ENCODE assay signal across 21 cellular contexts in the genomic region with DNA sequence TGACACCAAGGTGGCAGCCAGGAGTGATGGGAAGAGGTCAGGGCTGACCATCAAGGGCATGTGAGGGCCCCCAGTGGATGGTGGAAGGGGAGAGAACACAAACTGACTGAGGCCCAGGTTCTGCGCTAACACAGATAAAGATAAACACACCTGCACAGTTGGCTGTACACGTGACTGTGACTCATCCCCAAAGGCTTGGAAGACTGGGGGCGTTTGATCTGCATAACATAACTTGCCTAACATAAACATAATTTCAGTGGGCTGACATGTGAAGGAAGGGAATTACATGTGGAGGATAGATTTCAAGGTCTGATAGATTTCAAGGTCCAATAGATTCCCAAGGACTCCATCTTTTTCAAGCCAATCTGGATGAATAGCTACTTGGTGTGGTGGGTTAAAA.
DNase-seq lines count a peak whose midpoint lies in the region; ATAC-seq, FAIRE-seq and TF ChIP-seq lines count a peak whose summit lies in the region.
"Had no signal": no experiment of that assay in that cellular context is flagged by ENCODE, and none has a peak within 500 bp of the region (broad histone marks: within the 10 kb centered on the region; RNA-seq: fewer than 3 reads in every experiment).

No MANE protein-coding gene starts in this region.

- no peak overlapping the region for H3K4me2 ChIP-seq in PC-9

- TF ChIP-seq CTCF in bronchial epithelial cell (IDR thresholded peaks at IDR 0.05; ENCODE audit: insufficient read depth, low read length, severe bottlenecking) (no peak), PC-9 (conservative IDR thresholded peaks at IDR 0.05) (no peak)

- H3K9me3 ChIP-seq in CD4-positive, CD25-positive, alpha-beta regulatory T cell (ENCODE audit: control insufficient read depth in 2 of 2, low read length in 2 of 2) = no peaks in the 10 kb centered on the region
- H3K9me3 ChIP-seq in PC-9 (ENCODE audit: insufficient read depth, low read depth) = no peaks in the 10 kb centered on the region
- H3K9me3 ChIP-seq: HAP-1, heart right ventricle, mucosa of descending colon had no signal

- intact Hi-C loops in activated CD4-positive, alpha-beta T cell treated with anti-CD3 and anti-CD28 coated beads, Interleukin-2, amount 10 ng/mL, durations not matched to agents 24 days and 14 days (cut with micrococcal nuclease) = no loop called here
- intact Hi-C loops in PC-9 (cut with micrococcal nuclease; ENCODE audit: unreplicated experiment) = no loop called here

- H3K36me3 Mint-ChIP-seq in activated CD4-positive, alpha-beta T cell treated with anti-CD3 and anti-CD28 coated beads, Interleukin-2, amount 10 ng/mL, durations not matched to agents 24 days and 14 days (ENCODE audit: low read depth) = no peaks in the 10 kb centered on the region
- H3K36me3 Mint-ChIP-seq in CD4-positive, CD25-positive, alpha-beta regulatory T cell = peaks cover 3% of the 10 kb centered on the region

- peak; percentile 42 to 43 for DNase-seq in activated CD4-positive, alpha-beta T cell treated with anti-CD3 and anti-CD28 coated beads for 4 hours
- DNase-seq in activated CD4-positive, alpha-beta T cell treated with anti-CD3 and anti-CD28 coated beads, Interleukin-2, amount 10 ng/mL, durations not matched to agents 24 days and 14 days = no peak
- no peak for DNase-seq in CD4-positive, CD25-positive, alpha-beta regulatory T cell
- peak; percentile 81 for DNase-seq in SW480 (ENCODE audit: low spot score)
- DNase-seq in bronchial epithelial cell (ENCODE audit: low read depth) = peak; percentile 20
- DNase-seq in epidermal melanocyte (ENCODE audit: insufficient read length, low spot score) = no peak
- no peak for DNase-seq in PC-9
- DNase-seq: amniotic stem cell, heart right ventricle, immature natural killer cell, mucosa of descending colon, NCI-H1105, NCI-H2081 treated with DMSO at 0.1 percent for 48 hours, NCI-H524, RPMI8226 had no signal

- H3K9me3 Mint-ChIP-seq in activated CD4-positive, alpha-beta T cell treated with anti-CD3 and anti-CD28 coated beads, Interleukin-2, amount 10 ng/mL, durations not matched to agents 24 days and 14 days = peaks cover 18% of the 10 kb centered on the region
- H3K9me3 Mint-ChIP-seq in CD4-positive, CD25-positive, alpha-beta regulatory T cell = peaks cover 0 to 2% (median 0%) of the 10 kb centered on the region in 7 donors
- H3K9me3 Mint-ChIP-seq: immature natural killer cell had no signal

- no TSS peak for BruUV-seq in PC-9 (replicated peaks; lab: Mats Ljungman, UMichigan)

- no peaks in the 10 kb centered on the region for H4K20me1 ChIP-seq in PC-9 (ENCODE audit: insufficient read depth)

- H3K4me1 ChIP-seq in CD4-positive, CD25-positive, alpha-beta regulatory T cell (ENCODE audit: control insufficient read depth, insufficient read depth, low read length, poor library complexity, severe bottlenecking) = peaks cover 7% of the 10 kb centered on the region
- H3K4me1 ChIP-seq in PC-9 (replicated peaks; ENCODE audit: insufficient read depth) = no peaks in the 10 kb centered on the region
- H3K4me1 ChIP-seq: HAP-1 had no signal

- peaks cover 11% of the 10 kb centered on the region for H3K4me1 Mint-ChIP-seq in activated CD4-positive, alpha-beta T cell treated with anti-CD3 and anti-CD28 coated beads, Interleukin-2, amount 10 ng/mL, durations not matched to agents 24 days and 14 days
- H3K4me1 Mint-ChIP-seq in CD4-positive, CD25-positive, alpha-beta regulatory T cell = peaks cover 0 to 26% (median 8%) of the 10 kb centered on the region in 4 donors
- H3K4me1 Mint-ChIP-seq: neural crest cell had no signal

- H3K36me3 ChIP-seq in CD4-positive, CD25-positive, alpha-beta regulatory T cell (ENCODE audit: control insufficient read depth, insufficient read depth, low read length) = no peaks in the 10 kb centered on the region
- H3K36me3 ChIP-seq in bronchial epithelial cell (ENCODE audit: control insufficient read depth, insufficient read depth, low read length) (no peaks in the 10 kb centered on the region), PC-9 (ENCODE audit: low read depth) (no peaks in the 10 kb centered on the region)
- H3K36me3 ChIP-seq: HAP-1, heart right ventricle had no signal

- no peaks in the 10 kb centered on the region for H3K27me3 ChIP-seq in CD4-positive, CD25-positive, alpha-beta regulatory T cell (ENCODE audit: control insufficient read depth, insufficient read depth, low read length)
- H3K27me3 ChIP-seq in bronchial epithelial cell (ENCODE audit: control insufficient read depth, insufficient read depth, low read length) (no peaks in the 10 kb centered on the region), PC-9 (ENCODE audit: insufficient read depth, low read depth) (peaks cover 46% of the 10 kb centered on the region)
- H3K27me3 ChIP-seq: heart right ventricle had no signal

- H3F3A ChIP-seq in PC-9 (ENCODE audit: insufficient read depth, low read depth) = no peaks in the 10 kb centered on the region

- no peak overlapping the region for H2AFZ ChIP-seq in PC-9

- no peak overlapping the region for H3K27ac Mint-ChIP-seq in activated CD4-positive, alpha-beta T cell treated with anti-CD3 and anti-CD28 coated beads, Interleukin-2, amount 10 ng/mL, durations not matched to agents 24 days and 14 days
- peak overlapping the region in 1 of 3 donors; percentile 69 for H3K27ac Mint-ChIP-seq in CD4-positive, CD25-positive, alpha-beta regulatory T cell
- H3K27ac Mint-ChIP-seq: activated T-helper 1 cell treated with anti-CD3 and anti-CD28 coated beads, Interleukin-12 subunit alpha, Interleukin-12 subunit beta, Interleukin-2, Interleukin-4 antibody, amounts not matched to agents 30 ng/mL and 10 ng/mL and 1 ng/mL, durations not matched to agents 14 hours and 24 hours and 36 hours; progenitor cell of endocrine pancreas had no signal

- no peak overlapping the region for H3K4me3 Mint-ChIP-seq in activated CD4-positive, alpha-beta T cell treated with anti-CD3 and anti-CD28 coated beads, Interleukin-2, amount 10 ng/mL, durations not matched to agents 24 days and 14 days
- no peak overlapping the region for H3K4me3 Mint-ChIP-seq in CD4-positive, CD25-positive, alpha-beta regulatory T cell
- H3K4me3 Mint-ChIP-seq: activated T-helper 1 cell treated with anti-CD3 and anti-CD28 coated beads, Interleukin-12 subunit alpha, Interleukin-12 subunit beta, Interleukin-2, Interleukin-4 antibody, amounts not matched to agents 30 ng/mL and 10 ng/mL and 1 ng/mL, durations not matched to agents 14 hours and 24 hours and 36 hours; neural crest cell had no signal

- H3K27ac ChIP-seq in CD4-positive, CD25-positive, alpha-beta regulatory T cell (ENCODE audit: insufficient read depth, low read length, poor library complexity, severe bottlenecking) = no peak overlapping the region
- no peak overlapping the region for H3K27ac ChIP-seq in PC-9
- H3K27ac ChIP-seq: heart right ventricle had no signal

- ATAC-seq in CD4-positive, CD25-positive, alpha-beta regulatory T cell (ENCODE audit: low read depth in 2 of 2) = peak; percentile 68 to 72
- no peak for ATAC-seq in GM18858 (IDR thresholded peaks at IDR 0.05; ENCODE audit: unreplicated experiment)
- ATAC-seq: heart right ventricle, mucosa of descending colon had no signal

- no peak overlapping the region for H3K4me3 ChIP-seq in CD4-positive, CD25-positive, alpha-beta regulatory T cell (ENCODE audit: low read depth, low read length)
- no peak overlapping the region for H3K4me3 ChIP-seq in bronchial epithelial cell (ENCODE audit: low read depth, low read length)
- no peak overlapping the region for H3K4me3 ChIP-seq in PC-9
- H3K4me3 ChIP-seq: HAP-1, heart right ventricle, mucosa of descending colon, skin epidermis had no signal

- POLR2A ChIA-PET in PC-9 (lab: Charles Lee; ENCODE audit: unreplicated experiment) = no interaction called here

- H3K9me2 ChIP-seq in PC-9 (ENCODE audit: insufficient read depth) = no peaks in the 10 kb centered on the region

- CTCF ChIA-PET in PC-9 (lab: Charles Lee) = no interaction called here

- H3K27me3 Mint-ChIP-seq in activated CD4-positive, alpha-beta T cell treated with anti-CD3 and anti-CD28 coated beads, Interleukin-2, amount 10 ng/mL, durations not matched to agents 24 days and 14 days = peaks cover 27% of the 10 kb centered on the region
- H3K27me3 Mint-ChIP-seq in CD4-positive, CD25-positive, alpha-beta regulatory T cell = peaks cover 5% of the 10 kb centered on the region

- no peaks in the 10 kb centered on the region for H3K79me2 ChIP-seq in PC-9 (ENCODE audit: low read depth)

- no peak for FAIRE-seq in bronchial epithelial cell (lab: Jason Lieb, UNC)

Comparison
In these comparisons a context has a peak if more than half of its experiments do, and no peak if none do; other contexts are left out.
1. DNase-seq: peak in activated CD4-positive, alpha-beta T cell treated with anti-CD3 and anti-CD28 coated beads for 4 hours (2 of 2), SW480 (single experiment) and bronchial epithelial cell (single experiment); none in activated CD4-positive, alpha-beta T cell treated with anti-CD3 and anti-CD28 coated beads, Interleukin-2, amount 10 ng/mL, durations not matched to agents 24 days and 14 days (single experiment), CD4-positive, CD25-positive, alpha-beta regulatory T cell (0 of 3), epidermal melanocyte (single experiment) and PC-9 (0 of 2).